Comparison of ENCODE assay signal across 12 cellular contexts in the genomic region with DNA sequence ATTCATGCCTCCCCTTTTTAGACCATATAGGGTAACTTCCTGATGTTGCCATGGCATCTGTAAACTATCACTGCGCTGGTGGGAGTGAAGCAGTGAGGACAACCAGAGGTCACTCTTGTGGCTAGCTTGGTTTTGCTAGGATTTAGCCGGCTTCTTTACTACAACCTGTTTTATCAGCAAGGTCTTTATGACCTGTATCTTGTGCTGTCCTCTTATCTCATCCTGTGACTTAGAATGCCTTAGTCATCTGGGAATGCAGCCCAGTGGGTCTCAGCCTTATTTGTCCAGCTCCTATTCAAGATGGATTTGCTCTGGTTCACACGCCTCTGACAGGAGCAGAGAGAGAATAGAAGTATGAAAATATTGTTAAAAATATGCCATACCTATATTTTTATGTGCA.
DNase-seq lines count a peak whose midpoint lies in the region; ATAC-seq and TF ChIP-seq lines count a peak whose summit lies in the region.
"Had no signal": no experiment of that assay in that cellular context is flagged by ENCODE, and none has a peak within 500 bp of the region (broad histone marks: within the 10 kb centered on the region; RNA-seq: fewer than 3 reads in every experiment).

No MANE protein-coding gene starts in this region.

- H3K36me3 ChIP-seq in PC-9 (ENCODE audit: low read depth) (no peaks in the 10 kb centered on the region), colonic mucosa (no peaks in the 10 kb centered on the region)
- H3K36me3 ChIP-seq: ascending aorta had no signal

- TF ChIP-seq CTCF in PC-9 (conservative IDR thresholded peaks at IDR 0.05) (no peak), colonic mucosa (IDR thresholded peaks at IDR 0.05) (no peak)

- H3K4me2 ChIP-seq in PC-9 = no peak overlapping the region

- H3K27me3 ChIP-seq in PC-9 (ENCODE audit: insufficient read depth, low read depth) (no peaks in the 10 kb centered on the region), colonic mucosa (no peaks in the 10 kb centered on the region)
- H3K27me3 ChIP-seq: ascending aorta had no signal

- H4K20me1 ChIP-seq in PC-9 (ENCODE audit: insufficient read depth) = no peaks in the 10 kb centered on the region

- no peak overlapping the region for H3K9ac ChIP-seq in colonic mucosa (ENCODE audit: low read depth in 2 of 2, low read length in 2 of 2)
- H3K9ac ChIP-seq: parathyroid adenoma had no signal

- CTCF ChIA-PET in PC-9 (lab: Charles Lee) = no interaction called here

- no peaks in the 10 kb centered on the region for H3K9me3 ChIP-seq in PC-9 (ENCODE audit: insufficient read depth, low read depth)
- no peaks in the 10 kb centered on the region for H3K9me3 ChIP-seq in colonic mucosa
- H3K9me3 ChIP-seq: ascending aorta had no signal

- H3K4me1 ChIP-seq in PC-9 (replicated peaks; ENCODE audit: insufficient read depth) (peaks cover 9% of the 10 kb centered on the region; the same call in 1 of the 2 replicates), colonic mucosa (no peaks in the 10 kb centered on the region)
- H3K4me1 ChIP-seq: ascending aorta, parathyroid adenoma had no signal

- intact Hi-C loops in PC-9 (cut with micrococcal nuclease; ENCODE audit: unreplicated experiment) = loop anchor here (5.0 kb wide), 1 partner anchor 33 kb away; no protein-coding TSS in a partner anchor
- intact Hi-C loops in colonic mucosa (cut with DNase I) = no loop called here
- intact Hi-C loops in left colon (cut with DNase I, micrococcal nuclease) = no loop called here

- H3K4me3 ChIP-seq in PC-9 (no peak overlapping the region), colonic mucosa (no peak overlapping the region)
- H3K4me3 ChIP-seq: ascending aorta had no signal

- H3K9me2 ChIP-seq in PC-9 (ENCODE audit: insufficient read depth) = no peaks in the 10 kb centered on the region

- no peaks in the 10 kb centered on the region for H3K79me2 ChIP-seq in PC-9 (ENCODE audit: low read depth)
- H3K79me2 ChIP-seq: parathyroid adenoma had no signal

- no TSS peak for BruUV-seq in PC-9 (replicated peaks; lab: Mats Ljungman, UMichigan)

- no peak overlapping the region for H2AFZ ChIP-seq in PC-9
- H2AFZ ChIP-seq: parathyroid adenoma had no signal

- POLR2A ChIA-PET in PC-9 (lab: Charles Lee; ENCODE audit: unreplicated experiment) = interaction anchor here (0.6 kb wide), 3 partner anchors 30 to 1454 kb away, joined by 9 to 12 read pairs (median 11); no protein-coding TSS in a partner anchor

- H3F3A ChIP-seq in PC-9 (ENCODE audit: insufficient read depth, low read depth) = no peaks in the 10 kb centered on the region

- H3K27ac ChIP-seq in PC-9 (peak overlapping the region; percentile 29; the same call in 1 of the 2 replicates), colonic mucosa (peak overlapping the region; percentile 26)
- H3K27ac ChIP-seq: parathyroid adenoma had no signal

- DNase-seq in A172 (ENCODE audit: low spot score) = peak; percentile 89
- peak; percentile 39 to 80 for DNase-seq in PC-9
- no peak for DNase-seq in colonic mucosa
- no peak for DNase-seq in left colon
- no peak for DNase-seq in activated CD4-positive, alpha-beta T cell treated with anti-CD3 and anti-CD28 coated beads for 48 hours
- DNase-seq in medulla oblongata (ENCODE audit: extremely low spot score) = no peak
- DNase-seq in T-helper 2 cell = no peak
- DNase-seq in NCI-H774 (lab: John Stamatoyannopoulos, UW) = no peak
- DNase-seq: activated CD4-positive, alpha-beta T cell treated with anti-CD3 and anti-CD28 coated beads, Interleukin-2, amount 10 ng/mL, durations not matched to agents 7 days and 5 days; NCI-H187 treated with DMSO at 0.1 percent for 48 hours had no signal

- peak; percentile 69 for ATAC-seq in left colon

Comparison
In these comparisons a context has a peak if more than half of its experiments do, and no peak if none do; other contexts are left out.
1. DNase-seq: peak in A172 (single experiment) and PC-9 (2 of 2); none in colonic mucosa (single experiment), left colon (0 of 2), activated CD4-positive, alpha-beta T cell treated with anti-CD3 and anti-CD28 coated beads for 48 hours (single experiment), medulla oblongata (single experiment), T-helper 2 cell (0 of 5) and NCI-H774 (single experiment).